In the genomic region with DNA sequence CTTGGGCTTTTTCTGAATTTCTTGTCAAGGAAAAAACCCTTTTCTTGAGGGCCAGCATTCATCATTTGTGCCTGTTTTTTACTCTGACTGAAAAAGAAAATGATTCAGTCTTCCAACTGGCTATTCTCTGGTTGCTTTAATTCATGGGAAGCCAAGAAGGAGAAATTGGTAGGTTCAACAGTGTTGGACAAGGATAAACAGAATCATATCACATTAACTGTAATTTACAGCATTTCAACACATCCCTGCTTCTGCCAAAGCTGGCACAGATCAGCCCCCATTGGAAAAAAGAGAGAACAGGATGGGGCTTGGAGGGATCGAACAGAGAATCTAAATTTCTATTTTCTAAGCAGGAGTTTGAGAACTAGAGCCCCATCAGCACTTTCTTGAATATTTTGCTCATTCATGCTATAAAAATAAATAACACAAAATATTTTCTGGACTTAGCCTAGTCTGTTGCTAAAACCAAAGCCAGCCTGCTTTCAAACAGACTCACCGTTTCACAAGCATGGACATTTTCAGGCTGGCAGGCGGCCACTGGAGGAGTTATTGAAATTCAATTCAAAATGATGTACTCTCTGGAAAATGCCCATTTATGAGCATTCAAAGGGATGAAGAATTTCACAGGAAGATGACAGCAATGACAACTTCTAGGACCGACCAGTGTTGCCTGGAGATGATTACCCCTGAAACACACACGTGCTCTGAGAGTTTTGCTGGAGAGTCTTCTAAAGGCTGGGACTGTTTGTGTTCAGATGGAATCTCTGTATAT, we compare ENCODE assay signal across 23 cellular contexts.
DNase-seq lines count a peak whose midpoint lies in the region; ATAC-seq and TF ChIP-seq lines count a peak whose summit lies in the region.
"Had no signal": no experiment of that assay in that cellular context is flagged by ENCODE, and none has a peak within 500 bp of the region (broad histone marks: within the 10 kb centered on the region; RNA-seq: fewer than 3 reads in every experiment).

No MANE protein-coding gene starts in this region.

- ATAC-seq in SK-N-SH treated with all-trans-retinoic acid at 6 μM for 48 hours (no peak), GM21390 (IDR thresholded peaks at IDR 0.05; ENCODE audit: unreplicated experiment) (no peak), GM19397 (IDR thresholded peaks at IDR 0.05; ENCODE audit: unreplicated experiment) (no peak)
- ATAC-seq: stimulated activated naive CD8-positive, alpha-beta T cell treated with anti-CD3 and anti-CD28 coated beads, Interleukin-15, amount 100 ng/mL, for 72 hours; upper lobe of right lung had no signal

- TF ChIP-seq POLR2A in esophagus muscularis mucosa (IDR thresholded peaks at IDR 0.05; ENCODE audit: low read depth): no peak

- H3K27me3 ChIP-seq in SK-N-SH (ENCODE audit: insufficient read depth) (no peaks in the 10 kb centered on the region), esophagus muscularis mucosa (no peaks in the 10 kb centered on the region)
- H3K27me3 ChIP-seq: colonic mucosa, esophagus squamous epithelium, neutrophil, upper lobe of right lung had no signal

- H3K27ac ChIP-seq in SK-N-SH (ENCODE audit: low read depth in 2 of 2, low read length in 1 of 2) (no peak overlapping the region), esophagus muscularis mucosa (replicated peaks in 1 of 4) (peak overlapping the region; percentile 4 to 42 (median 14))
- H3K27ac ChIP-seq: C4-2B, colonic mucosa, esophagus squamous epithelium, neutrophil, SK-N-MC, upper lobe of right lung had no signal

- TF ChIP-seq EP300 in SK-N-SH (IDR thresholded peaks at IDR 0.05; ENCODE audit: borderline replicate concordance in 1 of 2, low read depth in 1 of 2, low read length in 1 of 2) (no peak), esophagus muscularis mucosa (IDR thresholded peaks at IDR 0.05) (no peak)

- no peaks in the 10 kb centered on the region for H3K4me1 ChIP-seq in SK-N-SH (ENCODE audit: control insufficient read depth in 1 of 2, insufficient read depth in 2 of 2, low read depth in 1 of 2, low read length in 1 of 2)
- H3K4me1 ChIP-seq in esophagus muscularis mucosa: peaks cover 0 to 20% (median 14%) of the 10 kb centered on the region in 4 donors
- H3K4me1 ChIP-seq: colonic mucosa, esophagus squamous epithelium, upper lobe of right lung had no signal

- H3K9me3 ChIP-seq in SK-N-SH (no peaks in the 10 kb centered on the region), esophagus muscularis mucosa (no peaks in the 10 kb centered on the region)
- H3K9me3 ChIP-seq: colonic mucosa, esophagus squamous epithelium, neutrophil, upper lobe of right lung had no signal

- H3F3A ChIP-seq in SK-N-SH (replicated peaks; ENCODE audit: insufficient read depth): no peaks in the 10 kb centered on the region

- H3K4me3 ChIP-seq in SK-N-SH (ENCODE audit: low read depth in 2 of 2, low read length in 1 of 2) (no peak overlapping the region), esophagus muscularis mucosa (peak overlapping the region in 1 of 4 donors; percentile 13)
- H3K4me3 ChIP-seq: colonic mucosa, esophagus squamous epithelium, lung, SK-N-MC, upper lobe of right lung had no signal

- peak overlapping the region; percentile 7; the same call in 1 of the 2 replicates for H2AFZ ChIP-seq in SK-N-SH (ENCODE audit: low read depth)

- POLR2A ChIA-PET in SK-N-SH (lab: Yijun Ruan, JAX): no interaction called here

- TF ChIP-seq CTCF in SK-N-SH (IDR thresholded peaks at IDR 0.05): no peak
- TF ChIP-seq CTCF in esophagus muscularis mucosa (IDR thresholded peaks at IDR 0.05): no peak

- 64% methylated on average over 5 of the region's 5 CpGs for WGBS in SK-N-SH (ENCODE audit: low lambda C conversion rate)
- 34% methylated on average over 5 of the region's 5 CpGs for WGBS in esophagus muscularis mucosa

- DNase-seq in SK-N-SH (no peak), esophagus muscularis mucosa (ENCODE audit: extremely low spot score) (no peak), medulla oblongata (ENCODE audit: extremely low spot score) (peak; percentile 22), stromal cell of bone marrow (ENCODE audit: low read depth) (peak; percentile 63), NOMO-1 (lab: John Stamatoyannopoulos, UW; ENCODE audit: unreplicated experiment in 2 of 2) (no peak)
- DNase-seq: activated CD4-positive, alpha-beta T cell treated with anti-CD3 and anti-CD28 coated beads, Interleukin-2, amount 50 U/mL, for 48 hours; activated gamma-delta T cell treated with Interleukin-2 at 50 U/mL for 16 hours; colonic mucosa; esophagus squamous epithelium; H9; MM.1S; NCI-H1436; NCI-H524; retina; stimulated activated naive CD8-positive, alpha-beta T cell treated with anti-CD3 and anti-CD28 coated beads, Interleukin-15, amount 100 ng/mL, for 72 hours; upper lobe of right lung had no signal

- H4K20me1 ChIP-seq in SK-N-SH (ENCODE audit: insufficient read depth): no peaks in the 10 kb centered on the region

- CTCF ChIA-PET in SK-N-SH (lab: Yijun Ruan, JAX): no interaction called here

- H3K4me2 ChIP-seq in SK-N-SH: no peak overlapping the region

- H3K36me3 ChIP-seq in SK-N-SH (replicated peaks in 1 of 2; ENCODE audit: control insufficient read depth in 1 of 2, insufficient read depth in 2 of 2, low read length in 1 of 2) (peaks cover 0 to 6% of the 10 kb centered on the region in 2 experiments), esophagus muscularis mucosa (no peaks in the 10 kb centered on the region)
- H3K36me3 ChIP-seq: colonic mucosa, esophagus squamous epithelium, neutrophil, upper lobe of right lung had no signal

- H3K79me2 ChIP-seq in SK-N-SH (ENCODE audit: insufficient read depth): no peaks in the 10 kb centered on the region

- intact Hi-C loops in esophagus muscularis mucosa (cut with DNase I): no loop called here

- H3K9ac ChIP-seq in SK-N-SH: no peak overlapping the region

- TF ChIP-seq RAD21 in SK-N-SH (IDR thresholded peaks at IDR 0.05; ENCODE audit: low read length): no peak

- no peaks in the 10 kb centered on the region for H3K9me2 ChIP-seq in SK-N-SH

TF ChIP-seq in SK-N-SH, 30 proteins besides CTCF, POLR2A, EP300 and RAD21 (continues in another document):
- TF ChIP-seq SMC3 (IDR thresholded peaks at IDR 0.05; ENCODE audit: low read depth, low read length) (no peak), RFX5 (IDR thresholded peaks at IDR 0.05; ENCODE audit: low read length) (no peak), TAF1 (IDR thresholded peaks at IDR 0.05; ENCODE audit: borderline replicate concordance, low read depth, low read length) (no peak), TEAD4 (IDR thresholded peaks at IDR 0.05; ENCODE audit: borderline replicate concordance, insufficient read depth) (no peak), FOXM1 (IDR thresholded peaks at IDR 0.05; ENCODE audit: low read depth) (no peak)

TF ChIP-seq in SK-N-SH treated with all-trans-retinoic acid at 6 μM for 48 hours, 23 proteins besides CTCF, POLR2A, EP300 and RAD21:
- TF ChIP-seq PPARA (CRISPR knock-in tag; IDR thresholded peaks at IDR 0.05; ENCODE audit: borderline replicate concordance): no peak
- no peak for TF ChIP-seq TOX (CRISPR knock-in tag; IDR thresholded peaks at IDR 0.05; ENCODE audit: borderline replicate concordance)

Comparison
In these comparisons a context has a peak if more than half of its experiments do, and no peak if none do; other contexts are left out.
1. DNase-seq: peak in medulla oblongata (single experiment) and stromal cell of bone marrow (single experiment); none in SK-N-SH (single experiment), esophagus muscularis mucosa (single experiment) and NOMO-1 (0 of 2).
2. H3K27ac ChIP-seq: peak in esophagus muscularis mucosa (4 of 4); none in SK-N-SH (0 of 2).